In the genomic region with DNA sequence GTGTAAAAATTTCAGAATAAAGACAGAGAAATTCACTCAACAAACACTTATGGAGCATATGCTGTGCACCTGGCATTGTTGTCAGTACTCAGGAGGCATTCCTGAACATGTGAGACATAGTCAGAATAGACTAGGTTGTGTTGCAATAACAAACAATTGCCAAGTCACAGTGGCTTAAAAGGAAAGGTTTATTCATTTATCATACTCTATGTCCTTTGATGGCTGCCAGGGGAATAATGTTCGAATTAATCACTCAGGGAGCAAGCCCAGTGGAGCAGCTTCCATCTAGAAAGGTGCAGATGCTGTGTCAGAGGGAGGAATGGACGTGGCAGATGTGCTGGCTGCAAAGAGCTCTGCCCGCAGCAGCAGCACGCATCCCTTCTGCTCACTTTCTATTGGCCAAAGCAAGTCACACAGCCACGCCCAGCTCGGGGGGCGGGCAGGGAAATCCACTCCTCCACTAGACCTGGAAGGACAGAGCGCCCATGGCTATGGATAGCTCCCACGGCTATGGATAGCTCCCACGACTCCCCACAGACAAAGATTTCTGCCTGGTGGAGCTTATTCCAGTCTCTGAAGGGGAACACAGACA, we compare ENCODE assay signal across 17 cellular contexts.
"Had no signal": no experiment of that assay in that cellular context is flagged by ENCODE, and none has a peak within 500 bp of the region (broad histone marks: within the 10 kb centered on the region; RNA-seq: fewer than 3 reads in every experiment).

No MANE protein-coding gene starts in this region.

- H3K4me1 ChIP-seq: body of pancreas, heart left ventricle, left ventricle myocardium inferior, sigmoid colon had no signal

- DNase-seq: activated B cell treated with CpG ODN at 0.5 μM for 24 hours; activated CD4-positive, alpha-beta T cell treated with anti-CD3 and anti-CD28 coated beads, Interleukin-2, amount 10 ng/mL, durations not matched to agents 7 days and 5 days; activated CD8-positive, alpha-beta memory T cell treated with anti-CD3 and anti-CD28 coated beads for 24 hours; activated naive CD4-positive, alpha-beta T cell treated with anti-CD3 and anti-CD28 coated beads for 36 hours; body of pancreas; effector memory CD8-positive, alpha-beta T cell; erythroblast; foreskin melanocyte; heart left ventricle; left ventricle myocardium inferior; mesenchymal stem cell; occipital lobe; sigmoid colon; stimulated activated CD4-positive, alpha-beta T cell treated with anti-CD3 and anti-CD28 coated beads, Interleukin-2, amount 100 ng/mL, for 24 hours; stimulated activated naive CD4-positive, alpha-beta T cell; substantia nigra had no signal

- ATAC-seq: body of pancreas; effector memory CD8-positive, alpha-beta T cell; heart left ventricle; natural killer cell treated with Interleukin-12 subunit alpha and Interleukin-12 subunit beta and Interleukin-15 and Interleukin-18, amount 100 ng/mL, for 72 hours had no signal

- H3K27me3 ChIP-seq: body of pancreas, heart left ventricle, sigmoid colon had no signal

- H3K36me3 ChIP-seq: heart left ventricle, left ventricle myocardium inferior, sigmoid colon had no signal

- H3K27ac ChIP-seq: body of pancreas, heart left ventricle, left ventricle myocardium inferior, sigmoid colon had no signal

- H3K9me3 ChIP-seq: body of pancreas, heart left ventricle, left ventricle myocardium inferior, sigmoid colon had no signal

- H3K4me3 ChIP-seq: body of pancreas, heart left ventricle, left ventricle myocardium inferior, sigmoid colon had no signal
